ENCODE assay signal across 8 cellular contexts in genomic region chr22:21001601-21002325, GRCh38. TPM values are rescaled to one million over a fixed set of nuclear protein-coding genes. Genes with fewer than 3 reads are reported as not detected.
DNase-seq lines count a peak whose midpoint lies in the region; ATAC-seq and TF ChIP-seq lines count a peak whose summit lies in the region.

A gene with protein sequence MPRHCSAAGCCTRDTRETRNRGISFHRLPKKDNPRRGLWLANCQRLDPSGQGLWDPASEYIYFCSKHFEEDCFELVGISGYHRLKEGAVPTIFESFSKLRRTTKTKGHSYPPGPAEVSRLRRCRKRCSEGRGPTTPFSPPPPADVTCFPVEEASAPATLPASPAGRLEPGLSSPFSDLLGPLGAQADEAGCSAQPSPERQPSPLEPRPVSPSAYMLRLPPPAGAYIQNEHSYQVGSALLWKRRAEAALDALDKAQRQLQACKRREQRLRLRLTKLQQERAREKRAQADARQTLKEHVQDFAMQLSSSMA (minus strand): TSS chr22:21002118. CDS start chr22:21001911, 207 bp downstream.

- peak within 1 kb of the TSS; percentile 54 to 70 for H3K4me3 ChIP-seq in left lung

- intact Hi-C loops in dendritic cell treated with granulocyte-macrophage colony-stimulating factor and Interleukin-4, amounts not matched to agents 40 ng/mL and 50 ng/mL, for 4 days (cut with micrococcal nuclease): loop anchor here (10.0 kb wide), 1 partner anchor 117 kb away; no protein-coding TSS in a partner anchor
- intact Hi-C loops in left lung (cut with DNase I): no loop called here

- ATAC-seq in GM19397 (IDR thresholded peaks at IDR 0.05; ENCODE audit: unreplicated experiment) (peak; percentile 90), HG03565 (IDR thresholded peaks at IDR 0.05; ENCODE audit: unreplicated experiment) (peak; percentile 68), left lung (peak; percentile 95)

- H3K4me1 ChIP-seq in left lung: peaks cover 18 to 36% of the 10 kb centered on the region in 2 donors

- no peak for TF ChIP-seq CTCF in left lung (IDR thresholded peaks at IDR 0.05)

- H3K9me3 Mint-ChIP-seq in dendritic cell treated with granulocyte-macrophage colony-stimulating factor and Interleukin-4, amounts not matched to agents 40 ng/mL and 50 ng/mL, for 4 days: no peaks in the 10 kb centered on the region

- H3K36me3 Mint-ChIP-seq in dendritic cell treated with granulocyte-macrophage colony-stimulating factor and Interleukin-4, amounts not matched to agents 40 ng/mL and 50 ng/mL, for 4 days (ENCODE audit: low read depth): peaks cover 55% of the 10 kb centered on the region

- peak within 1 kb of the TSS; percentile 98 to 99 for H3K27ac ChIP-seq in left lung

- no peaks in the 10 kb centered on the region for H3K27me3 ChIP-seq in left lung

- peaks cover 40% of the 10 kb centered on the region for H3K4me1 Mint-ChIP-seq in dendritic cell treated with granulocyte-macrophage colony-stimulating factor and Interleukin-4, amounts not matched to agents 40 ng/mL and 50 ng/mL, for 4 days (ENCODE audit: low read depth)

- H3K27ac Mint-ChIP-seq in dendritic cell treated with granulocyte-macrophage colony-stimulating factor and Interleukin-4, amounts not matched to agents 40 ng/mL and 50 ng/mL, for 4 days: peak within 1 kb of the TSS; percentile 99

- peak; percentile 99 for DNase-seq in CD1c-positive myeloid dendritic cell (ENCODE audit: extremely low spot score)
- DNase-seq in NCI-H748 treated with DMSO at 0.1 percent for 48 hours (lab: John Stamatoyannopoulos, UW): peak; percentile 80
- peak; percentile 93 to 96 for DNase-seq in activated CD4-positive, alpha-beta T cell treated with anti-CD3 and anti-CD28 coated beads, Interleukin-2, amount 50 U/mL, for 24 hours (ENCODE audit: low read depth in 1 of 2, low spot score in 1 of 2)
- DNase-seq in left lung: peak; percentile 97 to 100
- DNase-seq in stimulated activated CD4-positive, alpha-beta T cell treated with anti-CD3 and anti-CD28 coated beads, Interleukin-2, amount 100 ng/mL, for 4 hours (ENCODE audit: low read depth): peak; percentile 97

- peaks cover 0 to 37% of the 10 kb centered on the region in 2 donors for H3K36me3 ChIP-seq in left lung

- no peaks in the 10 kb centered on the region for H3K9me3 ChIP-seq in left lung

- peaks cover 2% of the 10 kb centered on the region for H3K27me3 Mint-ChIP-seq in dendritic cell treated with granulocyte-macrophage colony-stimulating factor and Interleukin-4, amounts not matched to agents 40 ng/mL and 50 ng/mL, for 4 days

- H3K4me3 Mint-ChIP-seq in dendritic cell treated with granulocyte-macrophage colony-stimulating factor and Interleukin-4, amounts not matched to agents 40 ng/mL and 50 ng/mL, for 4 days: peak within 1 kb of the TSS; percentile 80

RNA-seq across cellular contexts. Expression of the gene that starts here (rescaled TPM):
- 10 to 100 TPM; 17.8 to 23.8 TPM for total RNA-seq in left lung

Comparison
In these comparisons a context has a peak if more than half of its experiments do, and no peak if none do; other contexts are left out.
1. Peak in every context shown above with its lines: DNase-seq, ATAC-seq, H3K4me3 ChIP-seq and H3K27ac ChIP-seq.